Comparison of ENCODE assay signal across 16 cellular contexts in genomic region chr2:179454443-179455218, GRCh38.
A peak's percentile ranks its signal among the peaks of the same experiment; 100 is the strongest.
DNase-seq lines count a peak whose midpoint lies in the region; ATAC-seq and TF ChIP-seq lines count a peak whose summit lies in the region.
"Had no signal": no experiment of that assay in that cellular context is flagged by ENCODE, and none has a peak within 500 bp of the region (broad histone marks: within the 10 kb centered on the region; RNA-seq: fewer than 3 reads in every experiment).

No MANE protein-coding gene starts in this region.

- no peaks in the 10 kb centered on the region for H3F3A ChIP-seq in PC-9 (ENCODE audit: insufficient read depth, low read depth)

- no peak for TF ChIP-seq CTCF in PC-9 (conservative IDR thresholded peaks at IDR 0.05)
- TF ChIP-seq CTCF in ascending aorta (IDR thresholded peaks at IDR 0.05): no peak

- H3K27me3 ChIP-seq in PC-9 (ENCODE audit: insufficient read depth, low read depth): no peaks in the 10 kb centered on the region
- no peaks in the 10 kb centered on the region for H3K27me3 ChIP-seq in mesenchymal stem cell (ENCODE audit: control insufficient read depth in 1 of 2, insufficient read depth in 1 of 2, low read length in 2 of 2)
- H3K27me3 ChIP-seq in ascending aorta: no peaks in the 10 kb centered on the region
- H3K27me3 ChIP-seq: gastrocnemius medialis, ovary had no signal

- H3K4me1 ChIP-seq in PC-9 (replicated peaks; ENCODE audit: insufficient read depth): no peaks in the 10 kb centered on the region; the same call in 1 of the 2 replicates
- H3K4me1 ChIP-seq in mesenchymal stem cell (ENCODE audit: control insufficient read depth, insufficient read depth, low read depth, low read length): no peaks in the 10 kb centered on the region
- H3K4me1 ChIP-seq in ascending aorta: no peaks in the 10 kb centered on the region
- H3K4me1 ChIP-seq: gastrocnemius medialis had no signal

- H3K23ac ChIP-seq in mesenchymal stem cell (ENCODE audit: low read length in 2 of 2): no peak overlapping the region

- H3K4me3 ChIP-seq in PC-9: no peak overlapping the region
- H3K4me3 ChIP-seq in mesenchymal stem cell (ENCODE audit: insufficient read depth in 1 of 2, low read depth in 1 of 2, low read length in 2 of 2): peak overlapping the region in 1 of 2 experiments; percentile 33
- H3K4me3 ChIP-seq in ascending aorta: no peak overlapping the region
- H3K4me3 ChIP-seq: gastrocnemius medialis, ovary, SK-N-MC had no signal

- H3K79me2 ChIP-seq in PC-9 (ENCODE audit: low read depth): no peaks in the 10 kb centered on the region

- no peak overlapping the region for H4K91ac ChIP-seq in mesenchymal stem cell (ENCODE audit: low read length)

- H3K9me3 ChIP-seq in PC-9 (ENCODE audit: insufficient read depth, low read depth) (peaks cover 21% of the 10 kb centered on the region), mesenchymal stem cell (ENCODE audit: control insufficient read depth, low read length) (peaks cover 13% of the 10 kb centered on the region), ascending aorta (no peaks in the 10 kb centered on the region)
- H3K9me3 ChIP-seq: gastrocnemius medialis, ovary had no signal

- no peak overlapping the region for H2BK12ac ChIP-seq in mesenchymal stem cell (ENCODE audit: low read length in 2 of 2)

- H4K20me1 ChIP-seq in PC-9 (ENCODE audit: insufficient read depth): no peaks in the 10 kb centered on the region

- H3K27ac ChIP-seq in PC-9 (no peak overlapping the region), mesenchymal stem cell (ENCODE audit: low read length, poor library complexity, severe bottlenecking) (peak overlapping the region; percentile 28), ascending aorta (no peak overlapping the region)
- H3K27ac ChIP-seq: gastrocnemius medialis, ovary, SK-N-MC had no signal

- no peak overlapping the region for H3K4ac ChIP-seq in mesenchymal stem cell (ENCODE audit: low read depth in 1 of 2, low read length in 2 of 2)

- H3K4me2 ChIP-seq in PC-9 (no peak overlapping the region), mesenchymal stem cell (ENCODE audit: low read length, poor library complexity, severe bottlenecking) (no peak overlapping the region)

- no peak for ATAC-seq in GM21825 (IDR thresholded peaks at IDR 0.05; ENCODE audit: unreplicated experiment)
- ATAC-seq in activated T-cell treated with anti-CD3 and anti-CD28 coated beads, Interleukin-2, amount 50 U/mL, for 4 hours: no peak
- ATAC-seq: gastrocnemius medialis had no signal

- no peaks in the 10 kb centered on the region for H3K4me1 Mint-ChIP-seq in activated T-cell treated with anti-CD3 and anti-CD28 coated beads, Interleukin-2, amount 50 U/mL, for 4 hours (ENCODE audit: low read depth)
- H3K4me1 Mint-ChIP-seq: stimulated activated memory B cell treated with anti-CD40 and anti-IgM and Interleukin-4, amounts not matched to agents 10 μg/mL and 1 μg/mL and 100 μg/mL, for 72 hours had no signal

- H4K8ac ChIP-seq in mesenchymal stem cell (ENCODE audit: low read length): no peak overlapping the region

- no peak overlapping the region for H3K4me3 Mint-ChIP-seq in activated T-cell treated with anti-CD3 and anti-CD28 coated beads, Interleukin-2, amount 50 U/mL, for 4 hours
- H3K4me3 Mint-ChIP-seq: activated T-helper 1 cell treated with anti-CD3 and anti-CD28 coated beads, Interleukin-12 subunit alpha, Interleukin-12 subunit beta, Interleukin-2, Interleukin-4 antibody, amounts not matched to agents 30 ng/mL and 10 ng/mL and 1 ng/mL, durations not matched to agents 14 hours and 24 hours and 36 hours; stimulated activated memory B cell treated with anti-CD40 and anti-IgM and Interleukin-4, amounts not matched to agents 10 μg/mL and 1 μg/mL and 100 μg/mL, for 72 hours had no signal

- no peaks in the 10 kb centered on the region for H3K9me2 ChIP-seq in PC-9 (ENCODE audit: insufficient read depth)

- POLR2A ChIA-PET in PC-9 (lab: Charles Lee; ENCODE audit: unreplicated experiment): interaction anchor here (0.6 kb wide), 1 partner anchor 137 kb away, joined by 4 read pairs; no protein-coding TSS in a partner anchor

- peak overlapping the region; percentile 37 for H3K9ac ChIP-seq in mesenchymal stem cell (ENCODE audit: low read length)

- H2AK5ac ChIP-seq in mesenchymal stem cell (ENCODE audit: low read length, severe bottlenecking): no peak overlapping the region

- H3K79me1 ChIP-seq in mesenchymal stem cell (replicated peaks; ENCODE audit: low read length, poor library complexity, severe bottlenecking): no peaks in the 10 kb centered on the region

- no TSS peak for BruUV-seq in PC-9 (replicated peaks; lab: Mats Ljungman, UMichigan)

- H3K18ac ChIP-seq in mesenchymal stem cell (ENCODE audit: low read depth in 1 of 2, low read length in 2 of 2): no peak overlapping the region

- H2BK5ac ChIP-seq in mesenchymal stem cell (ENCODE audit: low read depth, low read length, poor library complexity, severe bottlenecking): no peak overlapping the region

- CTCF ChIA-PET in PC-9 (lab: Charles Lee): interaction anchor here (0.7 kb wide), 1 partner anchor 260 kb away, joined by 4 read pairs; no protein-coding TSS in a partner anchor

- H3K27me3 Mint-ChIP-seq in activated T-cell treated with anti-CD3 and anti-CD28 coated beads, Interleukin-2, amount 50 U/mL, for 4 hours (ENCODE audit: low read depth): peaks cover 3% of the 10 kb centered on the region
- H3K27me3 Mint-ChIP-seq: stimulated activated memory B cell treated with anti-CD40 and anti-IgM and Interleukin-4, amounts not matched to agents 10 μg/mL and 1 μg/mL and 100 μg/mL, for 72 hours had no signal

- H3K36me3 ChIP-seq in PC-9 (ENCODE audit: low read depth): no peaks in the 10 kb centered on the region
- no peaks in the 10 kb centered on the region for H3K36me3 ChIP-seq in mesenchymal stem cell (ENCODE audit: control insufficient read depth in 1 of 2, insufficient read depth in 2 of 2, low read depth in 1 of 2, low read length in 2 of 2)
- H3K36me3 ChIP-seq in ascending aorta: no peaks in the 10 kb centered on the region
- H3K36me3 ChIP-seq: gastrocnemius medialis, ovary had no signal

- H2BK120ac ChIP-seq in mesenchymal stem cell (ENCODE audit: low read depth, low read length): no peak overlapping the region

- peaks cover 7% of the 10 kb centered on the region for H3K9me3 Mint-ChIP-seq in activated T-cell treated with anti-CD3 and anti-CD28 coated beads, Interleukin-2, amount 50 U/mL, for 4 hours

- no peak overlapping the region for H3K14ac ChIP-seq in mesenchymal stem cell (ENCODE audit: low read length in 2 of 2)

- intact Hi-C loops in PC-9 (cut with micrococcal nuclease; ENCODE audit: unreplicated experiment): loop anchor here (5.0 kb wide), 1 partner anchor 158 kb away; no protein-coding TSS in a partner anchor
- intact Hi-C loops in ascending aorta (cut with DNase I): no loop called here

- peak; percentile 44 for DNase-seq in COLO829 (ENCODE audit: low spot score)
- DNase-seq in PC-9: peak; percentile 40 to 73
- DNase-seq in dedifferentiated amniotic fluid mesenchymal stem cell (ENCODE audit: extremely low spot score): peak; percentile 85
- DNase-seq in mesenchymal stem cell: peak; percentile 90
- no peak for DNase-seq in ascending aorta (ENCODE audit: low spot score in 2 of 2)
- DNase-seq in NCI-H1105 (lab: John Stamatoyannopoulos, UW): no peak
- DNase-seq in activated T-cell treated with anti-CD3 and anti-CD28 coated beads, Interleukin-2, amount 50 U/mL, for 4 hours: no peak
- DNase-seq: caudate nucleus, gastrocnemius medialis, NCI-H1105 treated with DMSO at 0.1 percent for 48 hours, NCI-H748 treated with DMSO at 0.1 percent for 48 hours, ovary had no signal

- no peak overlapping the region for H2BK15ac ChIP-seq in mesenchymal stem cell (ENCODE audit: low read depth, poor library complexity, severe bottlenecking)

- no peak overlapping the region for H2AFZ ChIP-seq in PC-9
- no peak overlapping the region for H2AFZ ChIP-seq in mesenchymal stem cell (ENCODE audit: low read depth, low read length)

- no peaks in the 10 kb centered on the region for H3K36me3 Mint-ChIP-seq in activated T-cell treated with anti-CD3 and anti-CD28 coated beads, Interleukin-2, amount 50 U/mL, for 4 hours (ENCODE audit: insufficient read depth)
- H3K36me3 Mint-ChIP-seq: stimulated activated memory B cell treated with anti-CD40 and anti-IgM and Interleukin-4, amounts not matched to agents 10 μg/mL and 1 μg/mL and 100 μg/mL, for 72 hours had no signal

Comparison
In these comparisons a context has a peak if more than half of its experiments do, and no peak if none do; other contexts are left out.
1. DNase-seq: peak in COLO829 (single experiment), PC-9 (2 of 2), dedifferentiated amniotic fluid mesenchymal stem cell (single experiment) and mesenchymal stem cell (single experiment); none in ascending aorta (0 of 2), NCI-H1105 (single experiment) and activated T-cell treated with anti-CD3 and anti-CD28 coated beads, Interleukin-2, amount 50 U/mL, for 4 hours (single experiment).